In genomic region chr16:47211218-47211617, GRCh38 we compare ENCODE assay signal across 22 cellular contexts.
A peak's percentile ranks its signal among the peaks of the same experiment; 100 is the strongest.
DNase-seq lines count a peak whose midpoint lies in the region; ATAC-seq, FAIRE-seq and TF ChIP-seq lines count a peak whose summit lies in the region.
"Had no signal": no experiment of that assay in that cellular context is flagged by ENCODE, and none has a peak within 500 bp of the region (broad histone marks: within the 10 kb centered on the region; RNA-seq: fewer than 3 reads in every experiment).

No MANE protein-coding gene starts in this region.

- TF ChIP-seq POLR2A in HepG2 (IDR thresholded peaks at IDR 0.05; ENCODE audit: insufficient read depth in 1 of 2, low read depth in 2 of 2, low read length in 2 of 2) (no peak), right lobe of liver (IDR thresholded peaks at IDR 0.05) (no peak), H1 (IDR thresholded peaks at IDR 0.05; ENCODE audit: control extremely low read depth in 1 of 2, low read depth in 2 of 2, low read length in 2 of 2) (no peak)

- FAIRE-seq in HepG2 (lab: Jason Lieb, UNC) (no peak), H1 (lab: Jason Lieb, UNC) (no peak)
- FAIRE-seq: A204.1, GM12891, H54 had no signal

- no peak overlapping the region for H2AK5ac ChIP-seq in H1 (ENCODE audit: low read depth, low read length)

- H3K4me3 ChIP-seq in HepG2 (replicated peaks in 1 of 3; ENCODE audit: insufficient read depth in 1 of 3, low read depth in 2 of 3, low read length in 3 of 3) = no peak overlapping the region
- no peak overlapping the region for H3K4me3 ChIP-seq in right lobe of liver
- H3K4me3 ChIP-seq in H1 (ENCODE audit: extremely low read depth in 1 of 4, insufficient read depth in 2 of 4, low read depth in 3 of 4, low read length in 4 of 4) = no peak overlapping the region
- H3K4me3 ChIP-seq: GM23338, HAP-1 had no signal

- H3K9ac ChIP-seq in HepG2 (ENCODE audit: insufficient read depth, low read depth, low read length) = no peak overlapping the region
- H3K9ac ChIP-seq in H1 (replicated peaks in 1 of 4; ENCODE audit: extremely low read depth in 1 of 4, low read depth in 3 of 4, low read length in 3 of 4) = no peak overlapping the region

- in situ Hi-C loops in HepG2 (cut with HindIII; ENCODE audit: extremely low pct_ligation_motif_present, low pct_unique_long_range_greater_than_20kb) = no loop called here

- H3K27ac ChIP-seq in HepG2 (ENCODE audit: extremely low read length, insufficient read depth, low read length) (no peak overlapping the region), right lobe of liver (no peak overlapping the region), H1 (ENCODE audit: low read depth, low read length) (no peak overlapping the region)
- H3K27ac ChIP-seq: 22Rv1 had no signal

- CTCF ChIA-PET in HepG2 (lab: Yijun Ruan, JAX; ENCODE audit: low intra/inter-chr PET ratio, low total read pairs) (no interaction called here), H1 (lab: Charles Lee; ENCODE audit: partially characterized antibody) (no interaction called here)

- POLR2A ChIA-PET in HepG2 (lab: Yijun Ruan, JAX) = no interaction called here
- POLR2A ChIA-PET in H1 (lab: Charles Lee; ENCODE audit: partially characterized antibody) = no interaction called here

- H3K14ac ChIP-seq in H1 (ENCODE audit: insufficient read length) = no peak overlapping the region

- H3K9me3 Mint-ChIP-seq in mesothelial cell of epicardium = no peaks in the 10 kb centered on the region
- H3K9me3 Mint-ChIP-seq: CD4-positive, alpha-beta memory T cell; GM23338; HFFc6 had no signal

- no peaks in the 10 kb centered on the region for H3K27me3 Mint-ChIP-seq in mesothelial cell of epicardium (ENCODE audit: low read depth)
- H3K27me3 Mint-ChIP-seq: CD4-positive, alpha-beta memory T cell had no signal

- H3K36me3 ChIP-seq in HepG2 (replicated peaks in 1 of 2; ENCODE audit: control insufficient read depth in 1 of 2, insufficient read depth in 2 of 2, low read length in 2 of 2) (no peaks in the 10 kb centered on the region), right lobe of liver (no peaks in the 10 kb centered on the region), H1 (ENCODE audit: control insufficient read depth in 2 of 4, insufficient read depth in 4 of 4, low read length in 3 of 4) (no peaks in the 10 kb centered on the region)
- H3K36me3 ChIP-seq: HAP-1 had no signal

- no TSS peak for BruUV-seq in HepG2 (replicated peaks; lab: Mats Ljungman, UMichigan)

- H2BK5ac ChIP-seq in H1 (ENCODE audit: low read depth, low read length) = no peak overlapping the region

- no peak overlapping the region for H2BK15ac ChIP-seq in H1 (ENCODE audit: low read length)

- no peak for TF ChIP-seq RAD21 in HepG2 (CRISPR knock-in tag; IDR thresholded peaks at IDR 0.05)
- TF ChIP-seq RAD21 in H1 (IDR thresholded peaks at IDR 0.05 in 1 of 2, conservative IDR thresholded peaks at IDR 0.05 in 1 of 2; ENCODE audit: low read depth in 2 of 2, low read length in 2 of 2) = no peak

- H3K79me2 ChIP-seq in HepG2 (ENCODE audit: insufficient read depth, low read length) (no peaks in the 10 kb centered on the region), H1 (ENCODE audit: control insufficient read depth in 1 of 2, insufficient read depth in 2 of 2, low read length in 2 of 2) (no peaks in the 10 kb centered on the region)

- no peak overlapping the region for H4K8ac ChIP-seq in H1 (ENCODE audit: extremely low read depth, insufficient read depth, low read length)

- no peak overlapping the region for H3K4me3 Mint-ChIP-seq in mesothelial cell of epicardium
- H3K4me3 Mint-ChIP-seq: CD4-positive, alpha-beta memory T cell; GM23338; HFFc6 had no signal

- H3K56ac ChIP-seq in H1 (replicated peaks; ENCODE audit: insufficient read length, low read depth, low read length) = no peak overlapping the region

- WGBS in HepG2 (ENCODE audit: low lambda C conversion rate) = 94% methylated on average over 4 of the region's 4 CpGs
- 78% methylated on average over 4 of the region's 4 CpGs for WGBS in right lobe of liver (ENCODE audit: insufficient coverage, low coverage, low lambda C conversion rate, missing lambda C conversion rate)
- WGBS in H1 (ENCODE audit: extremely low coverage in 1 of 2, insufficient coverage in 1 of 2, insufficient read length in 1 of 2, insufficient replicate concordance in 2 of 2, low coverage in 1 of 2, low lambda C conversion rate in 2 of 2, missing lambda C conversion rate in 1 of 2), 2 experiments = 80% methylated on average over 4 of the region's 4 CpGs; no CpG with 5 or more reads in 1 of the 2 experiments

- no peak overlapping the region for H4K91ac ChIP-seq in H1 (replicated peaks; ENCODE audit: insufficient read length, low read length)

- H3K23ac ChIP-seq in H1 (ENCODE audit: insufficient read length) = no peak overlapping the region

- DNase-seq in HepG2 (ENCODE audit: low spot score) (no peak), right lobe of liver (no peak), H1 (ENCODE audit: low read depth in 1 of 2, low spot score in 2 of 2) (no peak), mesothelial cell of epicardium (ENCODE audit: low spot score in 2 of 2, unreplicated experiment in 2 of 2) (no peak), NCI-H226 (no peak), RKO (ENCODE audit: low spot score) (no peak)
- DNase-seq: ACHN; AML-193; C1 segment of cervical spinal cord; Calu3; CD4-positive, alpha-beta memory T cell; COR-L47; DMS53; DMS79 treated with DMSO at 0.1 percent for 48 hours; GF-D8; HFFc6 had no signal

- H3K4me1 ChIP-seq in HepG2 (ENCODE audit: insufficient read depth, low read length) (no peaks in the 10 kb centered on the region), right lobe of liver (no peaks in the 10 kb centered on the region), H1 (replicated peaks in 1 of 4; ENCODE audit: control insufficient read depth in 3 of 4, insufficient read depth in 4 of 4, low read length in 3 of 4) (no peaks in the 10 kb centered on the region)
- H3K4me1 ChIP-seq: HAP-1 had no signal

- H3K27me3 ChIP-seq in HepG2 (ENCODE audit: control insufficient read depth in 1 of 2, insufficient read depth in 2 of 2, low read length in 2 of 2) (no peaks in the 10 kb centered on the region), right lobe of liver (no peaks in the 10 kb centered on the region), H1 (replicated peaks in 1 of 4; ENCODE audit: control insufficient read depth in 3 of 4, extremely low read depth in 1 of 4, insufficient read depth in 3 of 4, low read length in 3 of 4) (no peaks in the 10 kb centered on the region)

- H3K36me3 Mint-ChIP-seq in mesothelial cell of epicardium = peaks cover 10% of the 10 kb centered on the region

- intact Hi-C loops in HepG2 (cut with micrococcal nuclease; ENCODE audit: unreplicated experiment) (no loop called here), right lobe of liver (cut with DNase I) (no loop called here)

- TF ChIP-seq EP300 in HepG2 (IDR thresholded peaks at IDR 0.05; ENCODE audit: low read depth in 2 of 2, low read length in 2 of 2) (no peak), HepG2 (CRISPR knock-in tag; IDR thresholded peaks at IDR 0.05; ENCODE audit: borderline replicate concordance) (no peak), H1 (IDR thresholded peaks at IDR 0.05; ENCODE audit: borderline replicate concordance in 1 of 2, low read depth in 2 of 2, low read length in 2 of 2) (no peak)

- H3K4me1 Mint-ChIP-seq in mesothelial cell of epicardium = peaks cover 5% of the 10 kb centered on the region
- H3K4me1 Mint-ChIP-seq: GM23338 had no signal

- H2AFZ ChIP-seq in HepG2 (ENCODE audit: low read length) (no peak overlapping the region), H1 (ENCODE audit: low read length) (no peak overlapping the region)
- H2AFZ ChIP-seq: GM23338 had no signal

- no peak for ATAC-seq in HepG2
- ATAC-seq in right lobe of liver = no peak
- ATAC-seq: GM23338 had no signal

- no peak overlapping the region for H2BK120ac ChIP-seq in H1 (replicated peaks; ENCODE audit: low read depth, low read length)

- no peak overlapping the region for H4K5ac ChIP-seq in H1 (ENCODE audit: insufficient read length, low read depth, low read length)

- H4K20me1 ChIP-seq in HepG2 (ENCODE audit: insufficient read depth, low read length) = no peaks in the 10 kb centered on the region
- H4K20me1 ChIP-seq in H1 (replicated peaks in 1 of 2; ENCODE audit: control insufficient read depth in 1 of 2, insufficient read depth in 2 of 2, low read length in 2 of 2) = no peaks in the 10 kb centered on the region

- H3K4ac ChIP-seq in H1 (replicated peaks; ENCODE audit: insufficient read length, low read depth, low read length) = no peak overlapping the region

- peak overlapping the region; percentile 22 for H3K27ac Mint-ChIP-seq in mesothelial cell of epicardium
- H3K27ac Mint-ChIP-seq: CD4-positive, alpha-beta memory T cell; GM23338; HFFc6 had no signal

- no peak overlapping the region for H2BK20ac ChIP-seq in H1 (ENCODE audit: low read length)

- H3K4me2 ChIP-seq in HepG2 (ENCODE audit: low read depth, low read length) (no peak overlapping the region), H1 (ENCODE audit: insufficient read depth in 1 of 2, low read depth in 2 of 2, low read length in 2 of 2) (no peak overlapping the region)
- H3K4me2 ChIP-seq: GM23338 had no signal

- no peak for TF ChIP-seq CTCF in HepG2 (CRISPR knock-in tag; IDR thresholded peaks at IDR 0.05)
- TF ChIP-seq CTCF in right lobe of liver (IDR thresholded peaks at IDR 0.05) = no peak
- no peak for TF ChIP-seq CTCF in H1 (IDR thresholded peaks at IDR 0.05; ENCODE audit: control extremely low read depth in 1 of 3, insufficient read depth in 1 of 3, low read depth in 1 of 3, low read length in 3 of 3)
- no peak for TF ChIP-seq CTCF in mesothelial cell of epicardium (IDR thresholded peaks at IDR 0.05; ENCODE audit: unreplicated experiment)

- H3K18ac ChIP-seq in H1 (ENCODE audit: extremely low read depth, low read length) = no peak overlapping the region

- H3K23me2 ChIP-seq in H1 (ENCODE audit: low read depth, low read length) = no peaks in the 10 kb centered on the region

- H3K79me1 ChIP-seq in H1 (ENCODE audit: low read depth, low read length) = no peaks in the 10 kb centered on the region

- no peak overlapping the region for H2BK12ac ChIP-seq in H1 (ENCODE audit: low read depth, low read length)

- H3K9me3 ChIP-seq in HepG2 (ENCODE audit: low read length) = no peaks in the 10 kb centered on the region
- no peaks in the 10 kb centered on the region for H3K9me3 ChIP-seq in right lobe of liver
- no peaks in the 10 kb centered on the region for H3K9me3 ChIP-seq in H1 (ENCODE audit: insufficient read depth in 2 of 2, low read depth in 1 of 2, low read length in 1 of 2)
- H3K9me3 ChIP-seq: HAP-1 had no signal

TF ChIP-seq in HepG2, 621 proteins besides CTCF, POLR2A, EP300 and RAD21 (continues in another document):
- TF ChIP-seq ZNF547 (CRISPR knock-in tag; IDR thresholded peaks at IDR 0.05) (no peak), SAFB2 (CRISPR knock-in tag; IDR thresholded peaks at IDR 0.05; ENCODE audit: borderline replicate concordance, low read depth) (no peak)

TF ChIP-seq in H1, 55 proteins besides CTCF, POLR2A, EP300 and RAD21:
- TF ChIP-seq MAFK (IDR thresholded peaks at IDR 0.05; ENCODE audit: low read depth, low read length) (peak; percentile 66; the same call in 1 of the 2 replicates), TBP (IDR thresholded peaks at IDR 0.05; ENCODE audit: low read depth, low read length) (no peak)

Comparison
In these comparisons a context has a peak if more than half of its experiments do, and no peak if none do; other contexts are left out.
1. Of the 41 proteins assayed by ChIP-seq in both HepG2 and H1: peak only in HepG2: none; only in H1: none; in both: MAFK; in neither: 40.